8 cellular contexts compared by ENCODE assay signal in genomic region chr11:118290923-118291322, GRCh38. TPM values are rescaled to one million over a fixed set of nuclear protein-coding genes. Genes with fewer than 3 reads are reported as not detected.
DNase-seq lines count a peak whose midpoint lies in the region; ATAC-seq and TF ChIP-seq lines count a peak whose summit lies in the region.

No MANE protein-coding gene starts in this region.

- no peaks in the 10 kb centered on the region for H3K27me3 ChIP-seq in PC-3 (ENCODE audit: low read length)
- peaks cover 4 to 24% of the 10 kb centered on the region in 2 experiments for H3K27me3 ChIP-seq in mesenchymal stem cell (ENCODE audit: control insufficient read depth in 1 of 2, insufficient read depth in 1 of 2, low read length in 2 of 2)

- H3K79me2 ChIP-seq in PC-3 (ENCODE audit: low read length): no peaks in the 10 kb centered on the region

- no peak overlapping the region for H4K91ac ChIP-seq in mesenchymal stem cell (ENCODE audit: low read length)

- H3K27ac ChIP-seq in 22Rv1 (no peak overlapping the region), PC-3 (ENCODE audit: low read length) (no peak overlapping the region), mesenchymal stem cell (ENCODE audit: low read length, poor library complexity, severe bottlenecking) (no peak overlapping the region)

- no peak overlapping the region for H2BK120ac ChIP-seq in mesenchymal stem cell (ENCODE audit: low read depth, low read length)

- ATAC-seq in PC-3: peak; percentile 69
- ATAC-seq in HG03097 (IDR thresholded peaks at IDR 0.05; ENCODE audit: low FRiP score, unreplicated experiment): no peak

- 43% methylated on average over 9 of the region's 9 CpGs for WGBS in mesenchymal stem cell

- H3K4me1 ChIP-seq in PC-3 (ENCODE audit: insufficient read depth, low read length) (peaks cover 34% of the 10 kb centered on the region), mesenchymal stem cell (ENCODE audit: control insufficient read depth, insufficient read depth, low read depth, low read length) (no peaks in the 10 kb centered on the region)

- no peak overlapping the region for H2BK12ac ChIP-seq in mesenchymal stem cell (ENCODE audit: low read length in 2 of 2)

- intact Hi-C loops in PC-3 (cut with micrococcal nuclease): loop anchor here (1.0 to 2.0 kb wide), 3 partner anchors 26 to 146 kb away; partner anchors contain the start of gene MPZL2

- CTCF ChIA-PET in PC-3 (lab: Charles Lee): interaction anchor here (0.9 to 1.4 kb wide), 4 partner anchors 14 to 96 kb away, joined by 3 to 33 read pairs (median 7); partner anchors contain the start of gene MPZL2

- H3K4ac ChIP-seq in mesenchymal stem cell (ENCODE audit: low read depth in 1 of 2, low read length in 2 of 2): no peak overlapping the region

- H3K4me3 ChIP-seq in PC-3 (ENCODE audit: low read length): peak overlapping the region; percentile 42; the same call in 1 of the 2 replicates
- peak overlapping the region in 1 of 2 experiments; percentile 13 for H3K4me3 ChIP-seq in mesenchymal stem cell (ENCODE audit: insufficient read depth in 1 of 2, low read depth in 1 of 2, low read length in 2 of 2)

- no peak overlapping the region for H4K8ac ChIP-seq in mesenchymal stem cell (ENCODE audit: low read length)

- H3K4me2 ChIP-seq in PC-3 (ENCODE audit: low read length) (peak overlapping the region; percentile 76), mesenchymal stem cell (ENCODE audit: low read length, poor library complexity, severe bottlenecking) (no peak overlapping the region)

- no TSS peak for BruUV-seq in PC-3 (replicated peaks; lab: Mats Ljungman, UMichigan)

- no peaks in the 10 kb centered on the region for H3K9me3 ChIP-seq in PC-3 (ENCODE audit: low read length)
- H3K9me3 ChIP-seq in mesenchymal stem cell (ENCODE audit: control insufficient read depth, low read length): no peaks in the 10 kb centered on the region

- H2AK5ac ChIP-seq in mesenchymal stem cell (ENCODE audit: low read length, severe bottlenecking): no peak overlapping the region

- DNase-seq in PC-3 (peak; percentile 86), cerebellar cortex (ENCODE audit: low spot score) (peak; percentile 31), mesenchymal stem cell (no peak), T1000 (lab: John Stamatoyannopoulos, UW) (no peak), NCI-H1436 treated with DMSO at 0.1 percent for 48 hours (lab: John Stamatoyannopoulos, UW) (no peak)

- H2BK5ac ChIP-seq in mesenchymal stem cell (ENCODE audit: low read depth, low read length, poor library complexity, severe bottlenecking): no peak overlapping the region

- H3K9ac ChIP-seq in PC-3 (ENCODE audit: low read length) (no peak overlapping the region), mesenchymal stem cell (ENCODE audit: low read length) (peak overlapping the region; percentile 66)

- H3K79me1 ChIP-seq in mesenchymal stem cell (replicated peaks; ENCODE audit: low read length, poor library complexity, severe bottlenecking): no peaks in the 10 kb centered on the region

- no peaks in the 10 kb centered on the region for H3F3A ChIP-seq in PC-3 (ENCODE audit: low read length, unreplicated experiment)

- H3K9me2 ChIP-seq in PC-3 (replicated peaks; ENCODE audit: low read length): no peaks in the 10 kb centered on the region

- H3K23ac ChIP-seq in mesenchymal stem cell (ENCODE audit: low read length in 2 of 2): no peak overlapping the region

- no peaks in the 10 kb centered on the region for H4K20me1 ChIP-seq in PC-3 (ENCODE audit: low read length)

- no peak overlapping the region for H3K18ac ChIP-seq in mesenchymal stem cell (ENCODE audit: low read depth in 1 of 2, low read length in 2 of 2)

- POLR2A ChIA-PET in PC-3 (lab: Charles Lee; ENCODE audit: unreplicated experiment): no interaction called here

- H2AFZ ChIP-seq in PC-3 (ENCODE audit: low read length) (peak overlapping the region; percentile 56), mesenchymal stem cell (ENCODE audit: low read depth, low read length) (no peak overlapping the region)

- no peaks in the 10 kb centered on the region for H3K36me3 ChIP-seq in PC-3 (ENCODE audit: low read depth, low read length)
- H3K36me3 ChIP-seq in mesenchymal stem cell (ENCODE audit: control insufficient read depth in 1 of 2, insufficient read depth in 2 of 2, low read depth in 1 of 2, low read length in 2 of 2): no peaks in the 10 kb centered on the region

- TF ChIP-seq CTCF in 22Rv1 (IDR thresholded peaks at IDR 0.05): peak; percentile 40
- TF ChIP-seq CTCF in GM12873 (IDR thresholded peaks at IDR 0.05; ENCODE audit: insufficient read depth, low read depth, low read length, missing control alignments): peak; percentile 57
- TF ChIP-seq CTCF in PC-3 (conservative IDR thresholded peaks at IDR 0.05; ENCODE audit: low read depth, low read length): peak; percentile 92

- H2BK15ac ChIP-seq in mesenchymal stem cell (ENCODE audit: low read depth, poor library complexity, severe bottlenecking): no peak overlapping the region

- H3K14ac ChIP-seq in mesenchymal stem cell (ENCODE audit: low read length in 2 of 2): no peak overlapping the region

RNA-seq across cellular contexts. Expression of gene CD3E, which starts 13.6 kb away (rescaled TPM):
- not detected in 2 replicates for total RNA-seq in PC-3 (2014; rRNA removed)
- not detected for polyA plus RNA-seq in mesenchymal stem cell (2013, experiment 1 of 2)
- not detected for polyA plus RNA-seq in mesenchymal stem cell (2013, experiment 2 of 2)

RNA-seq across cellular contexts. Expression of gene MPZL2, which starts 26.8 kb away (rescaled TPM):
- total RNA-seq in PC-3 (2014; rRNA removed): 40.6 and 51.5 TPM in 2 replicates
- not detected for polyA plus RNA-seq in mesenchymal stem cell (2013, experiment 1 of 2)
- polyA plus RNA-seq in mesenchymal stem cell (2013, experiment 2 of 2): 0.03 TPM

RNA-seq across cellular contexts. Expression of gene MPZL3, which starts 38.8 kb away (rescaled TPM):
- 7.0 and 8.4 TPM in 2 replicates for total RNA-seq in PC-3 (2014; rRNA removed)
- 0.15 TPM for polyA plus RNA-seq in mesenchymal stem cell (2013, experiment 1 of 2)
- polyA plus RNA-seq in mesenchymal stem cell (2013, experiment 2 of 2): 0.11 TPM

RNA-seq across cellular contexts. Expression of gene CD3D, which starts 51.6 kb away (rescaled TPM):
- total RNA-seq in PC-3 (2014; rRNA removed): not detected in 2 replicates
- not detected for polyA plus RNA-seq in mesenchymal stem cell (2013, experiment 1 of 2)
- polyA plus RNA-seq in mesenchymal stem cell (2013, experiment 2 of 2): not detected

RNA-seq across cellular contexts. Expression of gene CD3G, which starts 53.2 kb away (rescaled TPM):
- total RNA-seq in PC-3 (2014; rRNA removed): not detected in 2 replicates
- not detected for polyA plus RNA-seq in mesenchymal stem cell (2013, experiment 1 of 2)
- not detected for polyA plus RNA-seq in mesenchymal stem cell (2013, experiment 2 of 2)

Comparison
In these comparisons a context has a peak if more than half of its experiments do, and no peak if none do; other contexts are left out.
1. CTCF ChIP-seq: peak in every context shown above with its lines; median percentile 92 in PC-3; 57 in GM12873; 40 in 22Rv1.
2. DNase-seq: peak in PC-3 (single experiment) and cerebellar cortex (single experiment); none in mesenchymal stem cell (single experiment), T1000 (single experiment) and NCI-H1436 treated with DMSO at 0.1 percent for 48 hours (single experiment).